8 cellular contexts compared by ENCODE assay signal in the genomic region with DNA sequence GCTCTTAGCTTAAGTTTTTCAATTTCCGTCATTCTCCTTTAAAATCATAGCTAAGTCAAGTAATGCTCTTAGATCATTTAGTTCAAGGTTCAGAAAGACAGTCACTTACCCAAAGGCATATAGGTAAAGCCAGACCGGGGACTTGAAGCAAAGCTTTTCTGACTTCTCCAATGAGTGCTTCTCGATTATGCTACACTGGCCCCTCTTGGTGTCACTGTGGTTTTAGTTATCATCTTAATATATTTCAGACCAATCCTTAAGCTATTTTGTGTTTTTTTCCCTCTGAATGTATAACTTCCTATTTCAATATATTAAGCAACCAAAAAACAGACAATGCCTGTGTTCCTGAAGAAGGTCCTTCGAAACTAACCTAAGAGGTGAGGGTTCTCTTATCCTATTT. TPM values are rescaled to one million over a fixed set of nuclear protein-coding genes. Genes with fewer than 3 reads are reported as not detected.
DNase-seq lines count a peak whose midpoint lies in the region; ATAC-seq and TF ChIP-seq lines count a peak whose summit lies in the region.

No MANE protein-coding gene starts in this region.

- ATAC-seq in GM23338 (no peak), lower lobe of right lung (no peak), HG03354 (IDR thresholded peaks at IDR 0.05; ENCODE audit: poor library complexity, severe bottlenecking, unreplicated experiment) (no peak)

- peak overlapping the region; percentile 73 for H3K4me3 ChIP-seq in BJ (ENCODE audit: low read depth, low read length)
- no peak overlapping the region for H3K4me3 ChIP-seq in GM23338
- H3K4me3 ChIP-seq in WI38 (ENCODE audit: low read depth, low read length), result peak overlapping the region; percentile 71
- H3K4me3 ChIP-seq in lower lobe of right lung, result peak overlapping the region; percentile 60

- POLR2A ChIA-PET in BJ (lab: Charles Lee), result interaction anchor here (0.5 to 0.7 kb wide), 4 partner anchors 96 to 189 kb away, joined by 3 to 9 read pairs (median 4); no protein-coding TSS in a partner anchor

- 0 out of 2 replicates have a peak, but pooled peaks have one; percentile 23 for TF ChIP-seq CTCF in BJ (IDR thresholded peaks at IDR 0.05; ENCODE audit: insufficient read depth, low read depth, low read length)
- TF ChIP-seq CTCF in GM23338 (conservative IDR thresholded peaks at IDR 0.05; ENCODE audit: low read depth in 2 of 2), result peak; percentile 32 to 47; a peak in 2 of 4 replicates
- TF ChIP-seq CTCF in WI38 (IDR thresholded peaks at IDR 0.05; ENCODE audit: low read depth, low read length), result no peak
- no peak for TF ChIP-seq CTCF in lower lobe of right lung (IDR thresholded peaks at IDR 0.05)

- no peaks in the 10 kb centered on the region for H3K79me2 ChIP-seq in GM23338 (replicated peaks; ENCODE audit: insufficient read depth)

- no peak overlapping the region for H3K4me2 ChIP-seq in GM23338

- H3K9me3 Mint-ChIP-seq in GM23338, result no peaks in the 10 kb centered on the region

- no peaks in the 10 kb centered on the region for H4K20me1 ChIP-seq in GM23338 (replicated peaks; ENCODE audit: insufficient read depth)

- no peak overlapping the region for H3K4me3 Mint-ChIP-seq in GM23338

- no peaks in the 10 kb centered on the region for H3K36me3 Mint-ChIP-seq in GM23338 (ENCODE audit: low read depth)

- peaks cover 28% of the 10 kb centered on the region for H3K27me3 Mint-ChIP-seq in GM23338 (ENCODE audit: insufficient read depth, low read depth, poor library complexity)

- no peak overlapping the region for H3K27ac Mint-ChIP-seq in GM23338

- H3F3A ChIP-seq in GM23338 (replicated peaks; ENCODE audit: low read depth), result no peaks in the 10 kb centered on the region

- H3K4me1 Mint-ChIP-seq in GM23338, result peaks cover 23% of the 10 kb centered on the region

- H3K4me1 ChIP-seq in GM23338 (ENCODE audit: insufficient read depth) (peaks cover 22% of the 10 kb centered on the region), lower lobe of right lung (peaks cover 33% of the 10 kb centered on the region)

- DNase-seq in BJ (ENCODE audit: low read depth), result no peak
- no peak for DNase-seq in GM23338 (ENCODE audit: low spot score)
- DNase-seq in lower lobe of right lung, result no peak
- no peak for DNase-seq in NCI-H2107 treated with DMSO at 0.1 percent for 48 hours (lab: John Stamatoyannopoulos, UW; ENCODE audit: unreplicated experiment)
- DNase-seq in NCI-H1694 (lab: John Stamatoyannopoulos, UW), result no peak
- DNase-seq in 8988T, result no peak

- H3K27ac ChIP-seq in GM23338 (ENCODE audit: low read depth) (no peak overlapping the region), lower lobe of right lung (peak overlapping the region; percentile 2)

- H3K27me3 ChIP-seq in BJ (ENCODE audit: control insufficient read depth, insufficient read depth, low read length) (no peaks in the 10 kb centered on the region), GM23338 (ENCODE audit: insufficient read depth) (peaks cover 33% of the 10 kb centered on the region), lower lobe of right lung (ENCODE audit: low read depth) (peaks cover 13% of the 10 kb centered on the region)

- no peak overlapping the region for H2AFZ ChIP-seq in GM23338

- H3K36me3 ChIP-seq in BJ (ENCODE audit: control insufficient read depth, insufficient read depth, low read length) (peaks cover 4% of the 10 kb centered on the region; the same call in 1 of the 2 replicates), GM23338 (ENCODE audit: insufficient read depth) (no peaks in the 10 kb centered on the region), lower lobe of right lung (no peaks in the 10 kb centered on the region)

- no peaks in the 10 kb centered on the region for H3K9me3 ChIP-seq in lower lobe of right lung

- no peaks in the 10 kb centered on the region for H3K9me2 ChIP-seq in GM23338 (ENCODE audit: insufficient read depth)

- intact Hi-C loops in lower lobe of right lung (cut with DNase I), result loop anchor here (5.0 kb wide), 1 partner anchor 98 kb away; no protein-coding TSS in a partner anchor

- CTCF ChIA-PET in BJ (lab: Yijun Ruan, JAX), result interaction anchor here (0.6 to 2.6 kb wide), 12 partner anchors 10 to 658 kb away, joined by 3 to 37 read pairs (median 4); no protein-coding TSS in a partner anchor

TF ChIP-seq in GM23338, 12 proteins besides CTCF, POLR2A, EP300 and RAD21:
- TF ChIP-seq NANOG (IDR thresholded peaks at IDR 0.05; ENCODE audit: borderline replicate concordance), result no peak
- TF ChIP-seq ZNF114 (CRISPR knock-in tag; IDR thresholded peaks at IDR 0.05), result no peak
- no peak for TF ChIP-seq POLR2AphosphoS5 (IDR thresholded peaks at IDR 0.05; ENCODE audit: low read depth)
- TF ChIP-seq CREB1 (CRISPR knock-in tag; IDR thresholded peaks at IDR 0.05; ENCODE audit: low read depth), result no peak

RNA-seq across cellular contexts. Expression of a gene that starts 3.8 kb away (rescaled TPM):
- 4.6 and 5.2 TPM in 2 replicates for polyA plus RNA-seq in BJ (2011; rRNA removed)
- polyA minus RNA-seq in BJ (2011; rRNA and poly(A)+ RNA removed), result 10.7 and 12.6 TPM in 2 replicates
- total RNA-seq in GM23338 (2014; rRNA removed; shearing (Covaris generic)), result 0.62 and 0.73 TPM in 2 replicates
- polyA plus RNA-seq in GM23338 (2016; fragmentation: Nextera tagmentation; extraction: Ambion mirVana), result 0.65 and 0.90 TPM in 2 replicates
- total RNA-seq in lower lobe of right lung, result 13.9 TPM

Comparison
In these comparisons a context has a peak if more than half of its experiments do, and no peak if none do; other contexts are left out.
1. CTCF ChIP-seq: peak in BJ (single experiment) and GM23338 (2 of 2); none in WI38 (single experiment) and lower lobe of right lung (single experiment).